1 cellular context compared by ENCODE assay signal in the genomic region with DNA sequence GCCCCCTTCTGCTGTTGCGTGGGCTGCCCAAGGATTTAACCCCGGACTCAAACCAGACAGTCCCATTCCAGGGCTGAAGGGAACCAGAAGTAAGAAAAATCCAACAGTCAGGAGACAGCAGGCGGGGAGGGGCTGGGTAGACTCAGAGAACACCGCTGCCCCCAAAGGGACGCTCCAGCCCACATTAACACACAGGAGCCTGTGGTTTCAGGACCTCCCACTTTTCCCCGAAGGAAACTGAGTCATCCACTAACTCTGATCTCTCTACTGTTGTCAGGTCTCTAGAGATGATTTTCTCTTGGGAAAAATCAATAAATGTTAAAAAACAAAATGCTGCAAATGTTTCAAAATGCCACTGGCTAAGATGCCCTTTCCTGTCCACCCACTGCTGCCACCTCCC.
TF ChIP-seq lines count a peak whose summit lies in the region.

No MANE protein-coding gene starts in this region.

TF ChIP-seq in endothelial cell of umbilical vein, 7 proteins besides CTCF, POLR2A, EP300 and RAD21:
- TF ChIP-seq MYC (IDR thresholded peaks at IDR 0.05; ENCODE audit: low read depth, low read length) (no peak), GATA2 (IDR thresholded peaks at IDR 0.05; ENCODE audit: insufficient read depth, insufficient read length, low read depth, low read length) (no peak), POLR2AphosphoS5 (IDR thresholded peaks at IDR 0.05; ENCODE audit: insufficient read depth, low read depth, low read length) (no peak), FOS (IDR thresholded peaks at IDR 0.05; ENCODE audit: borderline replicate concordance, insufficient read depth, low read length) (no peak), EZH2 (IDR thresholded peaks at IDR 0.05; ENCODE audit: borderline replicate concordance, low read depth, low read length, severe bottlenecking) (no peak), JUN (IDR thresholded peaks at IDR 0.05; ENCODE audit: borderline replicate concordance, insufficient read depth, insufficient read length, low read depth) (no peak)
- TF ChIP-seq, protein P1, sequence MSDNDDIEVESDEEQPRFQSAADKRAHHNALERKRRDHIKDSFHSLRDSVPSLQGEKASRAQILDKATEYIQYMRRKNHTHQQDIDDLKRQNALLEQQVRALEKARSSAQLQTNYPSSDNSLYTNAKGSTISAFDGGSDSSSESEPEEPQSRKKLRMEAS (IDR thresholded peaks at IDR 0.05; ENCODE audit: insufficient read depth, insufficient read length) = no peak
